8 cellular contexts compared by ENCODE assay signal in the genomic region with DNA sequence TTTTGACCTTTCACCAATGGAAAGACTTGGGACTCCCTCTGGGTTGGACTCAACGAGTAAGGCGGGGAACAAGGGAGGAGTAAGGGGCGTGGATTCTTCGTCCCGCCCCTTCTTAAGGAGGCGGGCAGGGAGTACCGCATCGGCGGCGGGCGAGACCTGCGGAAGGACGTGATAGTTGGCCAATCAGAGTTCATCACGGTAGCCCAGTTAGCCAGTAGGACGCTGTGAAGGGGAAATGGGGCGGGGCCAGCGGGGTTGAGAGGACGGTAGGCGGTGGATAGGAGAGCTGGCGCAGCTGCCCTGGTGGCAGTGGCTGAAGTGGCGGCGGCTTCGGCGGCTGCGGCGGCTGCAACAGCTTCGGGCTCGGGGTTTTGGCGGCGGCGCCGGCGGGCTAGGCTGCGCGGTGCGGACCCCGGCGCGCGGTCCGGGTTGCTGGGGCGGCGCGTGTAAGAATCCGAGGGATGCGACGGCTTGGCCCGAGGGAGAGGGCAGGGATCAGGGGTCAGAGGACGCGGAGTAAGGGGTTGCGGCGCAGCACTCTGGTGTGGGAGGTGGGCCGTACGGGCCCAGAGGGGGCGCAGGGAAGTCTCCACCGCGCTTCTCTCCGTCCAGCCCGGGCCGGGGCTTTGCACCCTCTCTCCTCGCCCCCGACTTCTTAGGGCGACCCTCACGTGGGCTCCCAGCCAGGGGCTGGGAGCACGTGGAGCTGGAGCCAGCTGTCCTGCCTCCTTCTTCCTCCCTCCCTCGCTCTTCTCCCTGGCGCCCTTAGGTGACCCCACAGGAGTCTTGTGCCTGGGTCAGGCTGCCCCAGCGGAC. TPM values are rescaled to one million over a fixed set of nuclear protein-coding genes. Genes with fewer than 3 reads are reported as not detected.
A peak's percentile ranks its signal among the peaks of the same experiment; 100 is the strongest.
DNase-seq lines count a peak whose midpoint lies in the region; ATAC-seq, FAIRE-seq and TF ChIP-seq lines count a peak whose summit lies in the region.

Gene TPCN1, plus strand, starts transcription at position 284 of the 816 bp plus-strand sequence. CDS start 5,389 bp downstream, outside the sequence.

- no peaks in the 10 kb centered on the region for H3K36me3 ChIP-seq in bronchial epithelial cell (ENCODE audit: control insufficient read depth, insufficient read depth, low read length)

- no peaks in the 10 kb centered on the region for H3K27me3 ChIP-seq in bronchial epithelial cell (ENCODE audit: control insufficient read depth, insufficient read depth, low read length)

- TF ChIP-seq CTCF in WI38 (IDR thresholded peaks at IDR 0.05; ENCODE audit: low read depth, low read length): no peak
- TF ChIP-seq CTCF in bronchial epithelial cell (IDR thresholded peaks at IDR 0.05; ENCODE audit: insufficient read depth, low read length, severe bottlenecking): no peak

- H3K4me3 ChIP-seq in WI38 (ENCODE audit: low read depth, low read length): peak within 1 kb of the TSS; percentile 78
- H3K4me3 ChIP-seq in bronchial epithelial cell (ENCODE audit: low read depth, low read length): peak within 1 kb of the TSS; percentile 87

- no peak for FAIRE-seq in bronchial epithelial cell (lab: Jason Lieb, UNC)

- ATAC-seq in GM18873 (IDR thresholded peaks at IDR 0.05; ENCODE audit: low FRiP score, unreplicated experiment) (peak; percentile 91), HG03159 (IDR thresholded peaks at IDR 0.05; ENCODE audit: unreplicated experiment) (peak; percentile 89)

- peak; percentile 100 for DNase-seq in ACHN
- DNase-seq in NCI-H2227 treated with DMSO at 0.1 percent for 48 hours (lab: John Stamatoyannopoulos, UW): peak; percentile 99
- DNase-seq in bronchial epithelial cell (ENCODE audit: low read depth): peak; percentile 100
- peak; percentile 96 for DNase-seq in iPS-NIHi7 (ENCODE audit: extremely low spot score)
- peak; percentile 100 for DNase-seq in smooth muscle cell of the brain vasculature (ENCODE audit: low read depth, low spot score)

- in situ Hi-C loops in ACHN (cut with HindIII; ENCODE audit: low pct_ligation_motif_present, low pct_unique_long_range_greater_than_20kb, low sequenced_read_pairs): no loop called here

RNA-seq across cellular contexts. Expression of gene TPCN1, which starts in this region (rescaled TPM):
- 9.0 and 11.3 TPM in 2 replicates for total RNA-seq in bronchial epithelial cell

Comparison
In these comparisons a context has a peak if more than half of its experiments do, and no peak if none do; other contexts are left out.
1. Peak in every context shown above with its lines: DNase-seq, ATAC-seq and H3K4me3 ChIP-seq.